ENCODE assay signal across 14 cellular contexts in genomic region chr14:104881369-104881979, GRCh38. TPM values are rescaled to one million over a fixed set of nuclear protein-coding genes. Genes with fewer than 3 reads are reported as not detected.
DNase-seq lines count a peak whose midpoint lies in the region; ATAC-seq and TF ChIP-seq lines count a peak whose summit lies in the region.
"Had no signal": no experiment of that assay in that cellular context is flagged by ENCODE, and none has a peak within 500 bp of the region (broad histone marks: within the 10 kb centered on the region; RNA-seq: fewer than 3 reads in every experiment).

No MANE protein-coding gene starts in this region.

- H3K4me3 ChIP-seq in GM12865 (ENCODE audit: low read depth, low read length) (no peak overlapping the region), SJCRH30 (no peak overlapping the region), osteoblast (ENCODE audit: insufficient read depth, low read length) (no peak overlapping the region)
- H3K4me3 ChIP-seq: thoracic aorta had no signal

- DNase-seq in GM12865 (ENCODE audit: low read depth) = peak; percentile 30
- peak; percentile 78 for DNase-seq in NCI-H2081 treated with DMSO at 0.1 percent for 48 hours (lab: John Stamatoyannopoulos, UW)
- DNase-seq in SJCRH30 = peak; percentile 98 to 99
- DNase-seq in osteoblast (ENCODE audit: insufficient read length, low spot score, missing footprints) = peak; percentile 85
- DNase-seq in NCI-H1436 (lab: John Stamatoyannopoulos, UW) = no peak
- DNase-seq: activated CD4-positive, CD25-positive, alpha-beta regulatory T cell; activated T-cell treated with anti-CD3 and anti-CD28 coated beads, Interleukin-2, amount 50 U/mL, for 24 hours; amniotic stem cell; GOT3 had no signal

- H3K4me1 ChIP-seq in SJCRH30 (peaks cover 35% of the 10 kb centered on the region), osteoblast (ENCODE audit: insufficient read depth, low read length) (no peaks in the 10 kb centered on the region)

- H3K36me3 ChIP-seq in SJCRH30 (no peaks in the 10 kb centered on the region), osteoblast (ENCODE audit: insufficient read depth, low read length) (peaks cover 18% of the 10 kb centered on the region)

- no peak for TF ChIP-seq CTCF in GM12865 (IDR thresholded peaks at IDR 0.05; ENCODE audit: insufficient read depth, low read depth, low read length, missing control alignments)
- TF ChIP-seq CTCF in osteoblast (IDR thresholded peaks at IDR 0.05; ENCODE audit: extremely low read depth, low read depth, low read length) = no peak

- H3K9me3 ChIP-seq in SJCRH30 (replicated peaks) (no peaks in the 10 kb centered on the region), osteoblast (ENCODE audit: low read depth, low read length) (no peaks in the 10 kb centered on the region)
- H3K9me3 ChIP-seq: thoracic aorta had no signal

- no peak overlapping the region for H2AFZ ChIP-seq in osteoblast (ENCODE audit: low read length)

- H3K79me2 ChIP-seq in osteoblast (ENCODE audit: insufficient read depth, low read length) = peaks cover 2% of the 10 kb centered on the region

- H3K27ac ChIP-seq in SJCRH30 = peak overlapping the region; percentile 53
- H3K27ac ChIP-seq in osteoblast (ENCODE audit: low read depth, low read length) = no peak overlapping the region
- H3K27ac ChIP-seq: thoracic aorta had no signal

- no peak overlapping the region for H3K4me2 ChIP-seq in osteoblast (ENCODE audit: insufficient read depth, low read length)

- ATAC-seq in HG03432 (IDR thresholded peaks at IDR 0.05; ENCODE audit: unreplicated experiment) (no peak), HG02870 (IDR thresholded peaks at IDR 0.05; ENCODE audit: unreplicated experiment) (no peak), GM19324 (IDR thresholded peaks at IDR 0.05; ENCODE audit: low FRiP score, unreplicated experiment) (no peak)
- ATAC-seq: sciatic nerve had no signal

- peaks cover 16% of the 10 kb centered on the region for H4K20me1 ChIP-seq in osteoblast (ENCODE audit: insufficient read depth, low read length)

- H3K27me3 ChIP-seq in SJCRH30 = peaks cover 4% of the 10 kb centered on the region
- H3K27me3 ChIP-seq in osteoblast (ENCODE audit: insufficient read depth, low read length) = no peaks in the 10 kb centered on the region

RNA-seq across cellular contexts. Expression of gene CEP170B, which starts 16.4 kb away (rescaled TPM):
- 0.08 and 0.12 TPM in 2 replicates for total RNA-seq in SJCRH30 (2014; rRNA removed; shearing (Covaris generic))
- total RNA-seq in osteoblast = 17.1 and 21.0 TPM in 2 replicates

RNA-seq across cellular contexts. Expression of gene PLD4, which starts 43.2 kb away (rescaled TPM):
- total RNA-seq in SJCRH30 (2014; rRNA removed; shearing (Covaris generic)) = not detected in 2 replicates
- not detected in 2 replicates for total RNA-seq in osteoblast

Comparison
In these comparisons a context has a peak if more than half of its experiments do, and no peak if none do; other contexts are left out.
1. RNA of gene CEP170B, which starts 16.4 kb away (total RNA-seq): 17.1 to 21.0 TPM in osteoblast; 0.08 to 0.12 TPM in SJCRH30; every median in the first group is over 10 times any median in the second.